In the genomic region with DNA sequence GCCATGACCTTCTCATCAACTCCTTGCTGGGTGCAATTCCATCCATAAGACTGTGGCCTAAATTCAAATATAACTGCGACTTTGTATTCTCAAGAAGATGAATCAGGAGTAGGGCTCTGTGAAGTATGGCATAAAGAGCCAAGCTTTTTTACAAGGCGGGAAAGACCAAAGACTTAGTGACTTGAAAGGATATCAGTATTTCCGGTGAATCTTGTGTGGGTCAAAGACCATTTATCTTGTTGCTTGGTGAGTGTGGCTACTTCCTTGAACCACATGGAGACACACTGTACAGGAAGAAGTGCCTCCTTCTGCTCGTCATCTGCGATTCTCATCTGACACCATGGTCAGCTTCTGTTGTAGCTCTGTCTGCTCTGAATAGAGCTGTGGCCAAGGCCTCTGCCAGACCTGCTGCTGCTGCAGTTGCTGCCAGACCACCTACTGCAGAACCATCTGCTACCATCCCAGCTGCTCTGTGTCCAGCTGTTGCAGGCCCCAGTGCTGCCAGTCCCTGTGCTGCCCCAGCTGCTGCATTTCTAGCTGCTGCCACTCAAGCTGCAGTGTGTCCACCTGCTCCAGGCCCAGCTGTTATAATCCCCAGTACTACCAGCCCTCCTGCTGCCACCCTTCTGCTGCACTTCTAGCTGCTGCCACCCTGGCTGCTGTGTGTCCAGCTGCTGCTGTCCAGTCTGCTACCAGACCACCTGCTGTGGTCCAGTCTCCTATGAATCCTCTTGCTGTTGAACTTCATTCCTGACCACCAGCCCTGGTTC, we compare ENCODE assay signal across 1 cellular context.
TF ChIP-seq lines count a peak whose summit lies in the region.

No MANE protein-coding gene starts in this region.

TF ChIP-seq in HepG2, 621 proteins besides CTCF, POLR2A, EP300 and RAD21:
- TF ChIP-seq ZNF562 (CRISPR knock-in tag; IDR thresholded peaks at IDR 0.05; ENCODE audit: borderline replicate concordance) = no peak
- TF ChIP-seq ZNF234 (CRISPR knock-in tag; conservative IDR thresholded peaks at IDR 0.05) = no peak
- TF ChIP-seq SKI (IDR thresholded peaks at IDR 0.05; ENCODE audit: partially characterized antibody) = no peak
- TF ChIP-seq, protein P1, sequence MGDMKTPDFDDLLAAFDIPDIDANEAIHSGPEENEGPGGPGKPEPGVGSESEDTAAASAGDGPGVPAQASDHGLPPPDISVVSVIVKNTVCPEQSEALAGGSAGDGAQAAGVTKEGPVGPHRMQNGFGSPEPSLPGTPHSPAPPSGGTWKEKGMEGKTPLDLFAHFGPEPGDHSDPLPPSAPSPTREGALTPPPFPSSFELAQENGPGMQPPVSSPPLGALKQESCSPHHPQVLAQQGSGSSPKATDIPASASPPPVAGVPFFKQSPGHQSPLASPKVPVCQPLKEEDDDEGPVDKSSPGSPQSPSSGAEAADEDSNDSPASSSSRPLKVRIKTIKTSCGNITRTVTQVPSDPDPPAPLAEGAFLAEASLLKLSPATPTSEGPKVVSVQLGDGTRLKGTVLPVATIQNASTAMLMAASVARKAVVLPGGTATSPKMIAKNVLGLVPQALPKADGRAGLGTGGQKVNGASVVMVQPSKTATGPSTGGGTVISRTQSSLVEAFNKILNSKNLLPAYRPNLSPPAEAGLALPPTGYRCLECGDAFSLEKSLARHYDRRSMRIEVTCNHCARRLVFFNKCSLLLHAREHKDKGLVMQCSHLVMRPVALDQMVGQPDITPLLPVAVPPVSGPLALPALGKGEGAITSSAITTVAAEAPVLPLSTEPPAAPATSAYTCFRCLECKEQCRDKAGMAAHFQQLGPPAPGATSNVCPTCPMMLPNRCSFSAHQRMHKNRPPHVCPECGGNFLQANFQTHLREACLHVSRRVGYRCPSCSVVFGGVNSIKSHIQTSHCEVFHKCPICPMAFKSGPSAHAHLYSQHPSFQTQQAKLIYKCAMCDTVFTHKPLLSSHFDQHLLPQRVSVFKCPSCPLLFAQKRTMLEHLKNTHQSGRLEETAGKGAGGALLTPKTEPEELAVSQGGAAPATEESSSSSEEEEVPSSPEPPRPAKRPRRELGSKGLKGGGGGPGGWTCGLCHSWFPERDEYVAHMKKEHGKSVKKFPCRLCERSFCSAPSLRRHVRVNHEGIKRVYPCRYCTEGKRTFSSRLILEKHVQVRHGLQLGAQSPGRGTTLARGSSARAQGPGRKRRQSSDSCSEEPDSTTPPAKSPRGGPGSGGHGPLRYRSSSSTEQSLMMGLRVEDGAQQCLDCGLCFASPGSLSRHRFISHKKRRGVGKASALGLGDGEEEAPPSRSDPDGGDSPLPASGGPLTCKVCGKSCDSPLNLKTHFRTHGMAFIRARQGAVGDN (CRISPR knock-in tag; IDR thresholded peaks at IDR 0.05) = peak; percentile 21; the same call in 1 of the 2 replicates
